Comparison of ENCODE assay signal across 8 cellular contexts in genomic region chrX:1500701-1501624, GRCh38. TPM values are rescaled to one million over a fixed set of nuclear protein-coding genes. Genes with fewer than 3 reads are reported as not detected.
DNase-seq lines count a peak whose midpoint lies in the region; ATAC-seq lines count a peak whose summit lies in the region.

No MANE protein-coding gene starts in this region.

- DNase-seq in M059J (ENCODE audit: low read depth) (peak; percentile 66), islet precursor cell (peak; percentile 35), occipital lobe (lab: John Stamatoyannopoulos, UW) (no peak), cerebellum (ENCODE audit: low spot score) (no peak), left colon (no peak), posterior vena cava (ENCODE audit: low spot score) (no peak)

- intact Hi-C loops in left colon (cut with DNase I, micrococcal nuclease) (no loop called here), posterior vena cava (cut with DNase I) (no loop called here)

- peak; percentile 61 for ATAC-seq in GM18498 (IDR thresholded peaks at IDR 0.05; ENCODE audit: unreplicated experiment)
- ATAC-seq in GM21717 (IDR thresholded peaks at IDR 0.05; ENCODE audit: unreplicated experiment) = peak; percentile 70
- no peak for ATAC-seq in left colon

RNA-seq across cellular contexts. Expression of gene P2RY8, which starts 36.0 kb away (rescaled TPM):
- total RNA-seq in M059J (2014; rRNA removed; shearing (Covaris generic)) = 0.10 TPM in 1 of 2 replicates, not detected in the other
- total RNA-seq in occipital lobe (0.16 TPM), cerebellum (0.09 TPM), left colon (1 to 10 TPM in 1 of 2 donors, under 1 TPM in 1; 0.43 to 2.1 TPM), posterior vena cava (1 to 10 TPM; 1.4 to 2.8 TPM)

RNA-seq across cellular contexts. Expression of gene ASMTL, which starts 48.3 kb away (rescaled TPM):
- total RNA-seq in M059J (2014; rRNA removed; shearing (Covaris generic)) = 6.3 and 7.2 TPM in 2 replicates
- total RNA-seq in occipital lobe (11.1 TPM), cerebellum (9.0 TPM), left colon (10 to 100 TPM; 14.6 to 19.9 TPM), posterior vena cava (10 to 100 TPM; 28.2 to 29.7 TPM)

Comparison
In these comparisons a context has a peak if more than half of its experiments do, and no peak if none do; other contexts are left out.
1. DNase-seq: peak in M059J (single experiment) and islet precursor cell (single experiment); none in occipital lobe (single experiment), cerebellum (single experiment), left colon (0 of 2) and posterior vena cava (single experiment).